In the genomic region with DNA sequence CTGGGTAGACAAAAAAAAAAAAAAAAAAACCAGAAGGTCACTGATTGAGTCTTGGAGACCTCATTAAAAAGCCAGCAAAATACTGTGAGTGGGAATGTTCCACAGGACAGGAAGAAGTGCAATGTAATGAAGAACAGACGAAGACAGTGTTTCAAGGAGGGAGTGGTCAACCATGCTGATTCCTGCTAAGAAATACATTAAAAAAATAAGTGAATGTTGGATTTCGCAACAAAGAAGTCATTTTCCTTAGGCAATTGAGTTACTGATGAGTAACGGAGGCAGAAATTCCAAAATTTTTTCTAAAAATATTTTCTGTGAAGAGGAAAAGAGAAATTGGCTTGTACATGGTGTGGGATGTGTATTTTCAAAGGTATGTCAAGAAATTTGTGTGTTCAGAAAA, we compare ENCODE assay signal across 24 cellular contexts.
DNase-seq lines count a peak whose midpoint lies in the region; ATAC-seq and TF ChIP-seq lines count a peak whose summit lies in the region.
"Had no signal": no experiment of that assay in that cellular context is flagged by ENCODE, and none has a peak within 500 bp of the region (broad histone marks: within the 10 kb centered on the region; RNA-seq: fewer than 3 reads in every experiment).

No MANE protein-coding gene starts in this region.

- intact Hi-C loops in adrenal gland (cut with DNase I), result no loop called here

- TF ChIP-seq POLR2A in adrenal gland (IDR thresholded peaks at IDR 0.05), result no peak

- TF ChIP-seq CTCF in fibroblast of lung (conservative IDR thresholded peaks at IDR 0.05 in 1 of 2, IDR thresholded peaks at IDR 0.05 in 1 of 2; ENCODE audit: low read depth in 1 of 2, low read length in 2 of 2), result no peak
- no peak for TF ChIP-seq CTCF in adrenal gland (IDR thresholded peaks at IDR 0.05)

- no peak for ATAC-seq in activated CD4-positive, CD25-positive, alpha-beta regulatory T cell treated with anti-CD3 and anti-CD28 coated beads, Interleukin-2, amount 50 U/mL, for 24 hours
- ATAC-seq: activated T-helper 17 cell treated with anti-CD3 and anti-CD28 coated beads, Interleukin-2, amount 50 U/mL, for 72 hours; Right ventricle myocardium inferior; stimulated activated naive CD8-positive, alpha-beta T cell treated with anti-CD3 and anti-CD28 coated beads, Interleukin-15, amount 100 ng/mL, for 72 hours had no signal

- H3K9ac ChIP-seq in adipocyte (ENCODE audit: low read length), result no peak overlapping the region
- no peak overlapping the region for H3K9ac ChIP-seq in fibroblast of lung (ENCODE audit: insufficient read depth, low read length)

- H3K27ac ChIP-seq in fibroblast of lung (ENCODE audit: insufficient read depth, low read length) (no peak overlapping the region), adrenal gland (no peak overlapping the region)
- H3K27ac ChIP-seq: HL-60, tibial artery, WERI-Rb-1 had no signal

- DNase-seq in GM03348 (ENCODE audit: low spot score), result peak; percentile 26
- peak; percentile 80 for DNase-seq in adipocyte (ENCODE audit: low read depth)
- DNase-seq in fibroblast of lung (ENCODE audit: low read depth in 2 of 2), result peak; percentile 21 to 61
- no peak for DNase-seq in SW480 (ENCODE audit: low spot score)
- no peak for DNase-seq in D341Med (ENCODE audit: low spot score)
- DNase-seq in adrenal gland, result no peak
- DNase-seq: activated CD4-positive, alpha-beta T cell treated with anti-CD3 and anti-CD28 coated beads, Interleukin-2, amount 50 U/mL, for 4 hours; activated CD8-positive, alpha-beta memory T cell treated with anti-CD3 and anti-CD28 coated beads, Interleukin-2, amount 50 U/mL, for 48 hours; BE2C; DMS79 treated with DMSO at 0.1 percent for 48 hours; effector CD8-positive, alpha-beta T cell; H9; mesenchymal stem cell; NCI-H1105; NCI-H2029; NCI-H226; stimulated activated naive CD8-positive, alpha-beta T cell treated with anti-CD3 and anti-CD28 coated beads, Interleukin-15, amount 100 ng/mL, for 72 hours; T-helper 9 cell; tibial artery; WERI-Rb-1 had no signal

- no peaks in the 10 kb centered on the region for H3K79me2 ChIP-seq in fibroblast of lung (ENCODE audit: control insufficient read depth, insufficient read depth, low read length)

- peaks cover 18% of the 10 kb centered on the region for H3K4me1 ChIP-seq in adipocyte (ENCODE audit: control insufficient read depth, insufficient read depth, low read length)
- H3K4me1 ChIP-seq in fibroblast of lung (ENCODE audit: control insufficient read depth, extremely low read depth, insufficient read depth, low read length), result peaks cover 5% of the 10 kb centered on the region
- no peaks in the 10 kb centered on the region for H3K4me1 ChIP-seq in adrenal gland (replicated peaks in 1 of 2)
- H3K4me1 ChIP-seq: BE2C, tibial artery had no signal

- H3K4me3 ChIP-seq in adipocyte (ENCODE audit: low read length) (no peak overlapping the region), fibroblast of lung (replicated peaks in 1 of 4; ENCODE audit: control extremely low read depth in 1 of 4, insufficient read depth in 1 of 4, low read depth in 3 of 4, low read length in 4 of 4) (no peak overlapping the region), adrenal gland (no peak overlapping the region)
- H3K4me3 ChIP-seq: tibial artery had no signal

- H3K27me3 ChIP-seq in adipocyte (replicated peaks; ENCODE audit: control insufficient read depth, insufficient read depth, low read length) (no peaks in the 10 kb centered on the region), fibroblast of lung (ENCODE audit: control insufficient read depth, insufficient read depth, low read length) (no peaks in the 10 kb centered on the region), adrenal gland (no peaks in the 10 kb centered on the region)
- H3K27me3 ChIP-seq: BE2C, tibial artery had no signal

- H3K36me3 ChIP-seq in adipocyte (ENCODE audit: control insufficient read depth, insufficient read depth, low read length, severe bottlenecking) (no peaks in the 10 kb centered on the region), fibroblast of lung (ENCODE audit: control insufficient read depth, insufficient read depth, low read length) (no peaks in the 10 kb centered on the region), adrenal gland (replicated peaks in 1 of 2) (no peaks in the 10 kb centered on the region)
- H3K36me3 ChIP-seq: BE2C, tibial artery, WERI-Rb-1 had no signal

- no peaks in the 10 kb centered on the region for H4K20me1 ChIP-seq in fibroblast of lung (ENCODE audit: control insufficient read depth, extremely low read depth, insufficient read depth, low read length)

- WGBS in adrenal gland, 4 donors, result 66 to 89% (median 78%) methylated on average over 3 of the region's 3 CpGs

- H2AFZ ChIP-seq in fibroblast of lung (ENCODE audit: low read length), result no peak overlapping the region

- no peaks in the 10 kb centered on the region for H3K9me3 ChIP-seq in adipocyte (ENCODE audit: control insufficient read depth, low read length)
- H3K9me3 ChIP-seq in fibroblast of lung (ENCODE audit: control insufficient read depth, insufficient read depth, low read depth, low read length), result no peaks in the 10 kb centered on the region
- no peaks in the 10 kb centered on the region for H3K9me3 ChIP-seq in adrenal gland (replicated peaks in 1 of 3)
- H3K9me3 ChIP-seq: BE2C, tibial artery had no signal

- H3K4me2 ChIP-seq in fibroblast of lung (ENCODE audit: extremely low read depth, insufficient read depth, low read length), result no peak overlapping the region

Comparison
In these comparisons a context has a peak if more than half of its experiments do, and no peak if none do; other contexts are left out.
1. DNase-seq: peak in GM03348 (single experiment), adipocyte (single experiment) and fibroblast of lung (2 of 2); none in SW480 (single experiment), D341Med (single experiment) and adrenal gland (0 of 7).